In the genomic region with DNA sequence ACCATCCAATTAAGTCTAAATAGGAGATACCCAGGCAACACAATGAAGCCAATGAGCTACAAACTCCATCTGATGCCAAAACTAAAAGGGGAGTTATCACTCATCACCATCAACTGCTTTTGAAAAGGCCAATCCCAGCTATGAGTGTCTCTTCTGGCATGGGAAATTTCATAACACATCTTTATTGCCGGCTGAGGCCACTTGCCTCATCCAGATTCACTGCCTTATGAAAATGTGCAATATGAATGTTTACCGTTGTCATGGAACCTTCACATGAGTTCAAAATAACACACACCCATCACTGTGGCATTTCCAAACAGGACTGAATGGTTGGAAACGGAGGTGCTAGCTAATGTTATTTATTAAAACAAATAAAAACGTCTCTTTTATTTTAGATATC, we compare ENCODE assay signal across 1 cellular context.
TF ChIP-seq lines count a peak whose summit lies in the region.

No MANE protein-coding gene starts in this region.

TF ChIP-seq in GM23338, 12 proteins besides CTCF, POLR2A, EP300 and RAD21 (continued from another document):
- TF ChIP-seq, protein P1, sequence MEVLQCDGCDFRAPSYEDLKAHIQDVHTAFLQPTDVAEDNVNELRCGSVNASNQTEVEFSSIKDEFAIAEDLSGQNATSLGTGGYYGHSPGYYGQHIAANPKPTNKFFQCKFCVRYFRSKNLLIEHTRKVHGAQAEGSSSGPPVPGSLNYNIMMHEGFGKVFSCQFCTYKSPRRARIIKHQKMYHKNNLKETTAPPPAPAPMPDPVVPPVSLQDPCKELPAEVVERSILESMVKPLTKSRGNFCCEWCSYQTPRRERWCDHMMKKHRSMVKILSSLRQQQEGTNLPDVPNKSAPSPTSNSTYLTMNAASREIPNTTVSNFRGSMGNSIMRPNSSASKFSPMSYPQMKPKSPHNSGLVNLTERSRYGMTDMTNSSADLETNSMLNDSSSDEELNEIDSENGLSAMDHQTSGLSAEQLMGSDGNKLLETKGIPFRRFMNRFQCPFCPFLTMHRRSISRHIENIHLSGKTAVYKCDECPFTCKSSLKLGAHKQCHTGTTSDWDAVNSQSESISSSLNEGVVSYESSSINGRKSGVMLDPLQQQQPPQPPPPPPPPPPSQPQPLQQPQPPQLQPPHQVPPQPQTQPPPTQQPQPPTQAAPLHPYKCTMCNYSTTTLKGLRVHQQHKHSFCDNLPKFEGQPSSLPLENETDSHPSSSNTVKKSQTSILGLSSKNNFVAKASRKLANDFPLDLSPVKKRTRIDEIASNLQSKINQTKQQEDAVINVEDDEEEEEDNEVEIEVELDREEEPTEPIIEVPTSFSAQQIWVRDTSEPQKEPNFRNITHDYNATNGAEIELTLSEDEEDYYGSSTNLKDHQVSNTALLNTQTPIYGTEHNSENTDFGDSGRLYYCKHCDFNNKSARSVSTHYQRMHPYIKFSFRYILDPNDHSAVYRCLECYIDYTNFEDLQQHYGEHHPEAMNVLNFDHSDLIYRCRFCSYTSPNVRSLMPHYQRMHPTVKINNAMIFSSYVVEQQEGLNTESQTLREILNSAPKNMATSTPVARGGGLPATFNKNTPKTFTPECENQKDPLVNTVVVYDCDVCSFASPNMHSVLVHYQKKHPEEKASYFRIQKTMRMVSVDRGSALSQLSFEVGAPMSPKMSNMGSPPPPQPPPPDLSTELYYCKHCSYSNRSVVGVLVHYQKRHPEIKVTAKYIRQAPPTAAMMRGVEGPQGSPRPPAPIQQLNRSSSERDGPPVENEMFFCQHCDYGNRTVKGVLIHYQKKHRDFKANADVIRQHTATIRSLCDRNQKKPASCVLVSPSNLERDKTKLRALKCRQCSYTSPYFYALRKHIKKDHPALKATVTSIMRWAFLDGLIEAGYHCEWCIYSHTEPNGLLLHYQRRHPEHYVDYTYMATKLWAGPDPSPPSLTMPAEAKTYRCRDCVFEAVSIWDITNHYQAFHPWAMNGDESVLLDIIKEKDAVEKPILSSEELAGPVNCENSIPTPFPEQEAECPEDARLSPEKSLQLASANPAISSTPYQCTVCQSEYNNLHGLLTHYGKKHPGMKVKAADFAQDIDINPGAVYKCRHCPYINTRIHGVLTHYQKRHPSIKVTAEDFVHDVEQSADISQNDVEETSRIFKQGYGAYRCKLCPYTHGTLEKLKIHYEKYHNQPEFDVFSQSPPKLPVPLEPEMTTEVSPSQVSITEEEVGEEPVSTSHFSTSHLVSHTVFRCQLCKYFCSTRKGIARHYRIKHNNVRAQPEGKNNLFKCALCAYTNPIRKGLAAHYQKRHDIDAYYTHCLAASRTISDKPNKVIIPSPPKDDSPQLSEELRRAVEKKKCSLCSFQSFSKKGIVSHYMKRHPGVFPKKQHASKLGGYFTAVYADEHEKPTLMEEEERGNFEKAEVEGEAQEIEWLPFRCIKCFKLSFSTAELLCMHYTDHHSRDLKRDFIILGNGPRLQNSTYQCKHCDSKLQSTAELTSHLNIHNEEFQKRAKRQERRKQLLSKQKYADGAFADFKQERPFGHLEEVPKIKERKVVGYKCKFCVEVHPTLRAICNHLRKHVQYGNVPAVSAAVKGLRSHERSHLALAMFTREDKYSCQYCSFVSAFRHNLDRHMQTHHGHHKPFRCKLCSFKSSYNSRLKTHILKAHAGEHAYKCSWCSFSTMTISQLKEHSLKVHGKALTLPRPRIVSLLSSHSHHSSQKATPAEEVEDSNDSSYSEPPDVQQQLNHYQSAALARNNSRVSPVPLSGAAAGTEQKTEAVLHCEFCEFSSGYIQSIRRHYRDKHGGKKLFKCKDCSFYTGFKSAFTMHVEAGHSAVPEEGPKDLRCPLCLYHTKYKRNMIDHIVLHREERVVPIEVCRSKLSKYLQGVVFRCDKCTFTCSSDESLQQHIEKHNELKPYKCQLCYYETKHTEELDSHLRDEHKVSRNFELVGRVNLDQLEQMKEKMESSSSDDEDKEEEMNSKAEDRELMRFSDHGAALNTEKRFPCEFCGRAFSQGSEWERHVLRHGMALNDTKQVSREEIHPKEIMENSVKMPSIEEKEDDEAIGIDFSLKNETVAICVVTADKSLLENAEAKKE (CRISPR knock-in tag; IDR thresholded peaks at IDR 0.05) = no peak
- no peak for TF ChIP-seq ZNF331 (CRISPR knock-in tag; IDR thresholded peaks at IDR 0.05; ENCODE audit: low read depth)
- TF ChIP-seq ZNF114 (CRISPR knock-in tag; IDR thresholded peaks at IDR 0.05) = no peak
- no peak for TF ChIP-seq EZH2 (IDR thresholded peaks at IDR 0.05; ENCODE audit: low read depth, unreplicated experiment)
- TF ChIP-seq STAT1 (IDR thresholded peaks at IDR 0.05; ENCODE audit: unreplicated experiment) = no peak
TF ChIP-seq in GM23338: peak in this region for 0.
